In genomic region chrX:38326086-38326485, GRCh38 we compare ENCODE assay signal across 1 cellular context.
TF ChIP-seq lines count a peak whose summit lies in the region.

No MANE protein-coding gene starts in this region.

TF ChIP-seq in GM12878, 131 proteins besides CTCF, POLR2A, EP300 and RAD21 (continued from another document):
- TF ChIP-seq ZBTB11 (CRISPR knock-in tag; IDR thresholded peaks at IDR 0.05) (no peak), BACH1 (IDR thresholded peaks at IDR 0.05; ENCODE audit: borderline replicate concordance) (no peak), CBX3 (IDR thresholded peaks at IDR 0.05; ENCODE audit: borderline replicate concordance, low read depth) (no peak), BHLHE40 (IDR thresholded peaks at IDR 0.05; ENCODE audit: borderline replicate concordance in 1 of 2, low read depth in 2 of 2, low read length in 1 of 2) (no peak), KAT2A (conservative IDR thresholded peaks at IDR 0.05; ENCODE audit: control insufficient read depth, low read depth, low read length) (no peak), YY1 (IDR thresholded peaks at IDR 0.05; ENCODE audit: low read depth, low read length) (no peak), SREBF1 (IDR thresholded peaks at IDR 0.05; ENCODE audit: low read length) (no peak), PAX8 (IDR thresholded peaks at IDR 0.05) (no peak), BCLAF1 (IDR thresholded peaks at IDR 0.05) (no peak), ASH2L (IDR thresholded peaks at IDR 0.05; ENCODE audit: borderline replicate concordance, low read depth) (no peak), ETV6 (conservative IDR thresholded peaks at IDR 0.05 in 1 of 2, IDR thresholded peaks at IDR 0.05 in 1 of 2; ENCODE audit: borderline replicate concordance in 1 of 2, low read depth in 1 of 2) (no peak), TCF3 (IDR thresholded peaks at IDR 0.05; ENCODE audit: borderline replicate concordance, insufficient read depth, low read depth, low read length) (no peak), ZBED1 (IDR thresholded peaks at IDR 0.05; ENCODE audit: borderline replicate concordance) (no peak)
